ENCODE assay signal across 27 cellular contexts in genomic region chr7:132189881-132190280, GRCh38.
"Had no signal": no experiment of that assay in that cellular context is flagged by ENCODE, and none has a peak within 500 bp of the region (broad histone marks: within the 10 kb centered on the region; RNA-seq: fewer than 3 reads in every experiment).

No MANE protein-coding gene starts in this region.

- H3K4me1 Mint-ChIP-seq: natural killer cell; nephron; stimulated activated effector memory CD8-positive, alpha-beta T cell treated with anti-CD3 and anti-CD28 coated beads, Interleukin-12 subunit alpha, Interleukin-12 subunit beta, amount 100 ng/mL, for 72 hours; stimulated activated naive B cell treated with anti-CD40 and anti-IgM and Interleukin-4, amounts not matched to agents 10 μg/mL and 1 μg/mL and 100 μg/mL, for 72 hours had no signal

- H3K4me3 Mint-ChIP-seq: natural killer cell; nephron; neural progenitor cell; stimulated activated effector memory CD8-positive, alpha-beta T cell treated with anti-CD3 and anti-CD28 coated beads, Interleukin-12 subunit alpha, Interleukin-12 subunit beta, amount 100 ng/mL, for 72 hours; stimulated activated naive B cell treated with anti-CD40 and anti-IgM and Interleukin-4, amounts not matched to agents 10 μg/mL and 1 μg/mL and 100 μg/mL, for 72 hours; stimulated activated naive CD8-positive, alpha-beta T cell treated with anti-CD3 and anti-CD28 coated beads, Interleukin-15, Interleukin-2, amounts not matched to agents 100 ng/mL and 50 ng/mL, for 24 hours had no signal

- H3K27me3 ChIP-seq: neural progenitor cell, ovary, right lobe of liver, sigmoid colon, stomach, thyroid gland, tibial nerve, upper lobe of left lung, vagina had no signal

- H3K4me3 ChIP-seq: neural progenitor cell, ovary, prostate gland, right lobe of liver, sigmoid colon, stomach, thoracic aorta, thyroid gland, tibial nerve, upper lobe of left lung, vagina had no signal

- H3K9ac ChIP-seq: neural progenitor cell, parathyroid adenoma had no signal

- ATAC-seq: natural killer cell; right cardiac atrium; right lobe of liver; stimulated activated effector memory CD8-positive, alpha-beta T cell treated with anti-CD3 and anti-CD28 coated beads, Interleukin-12 subunit alpha, Interleukin-12 subunit beta, amount 100 ng/mL, for 72 hours; stimulated activated naive B cell treated with anti-CD40 and anti-IgM and Interleukin-4, amounts not matched to agents 10 μg/mL and 1 μg/mL and 100 μg/mL, for 72 hours had no signal

- FAIRE-seq: small intestine, urothelium cell line had no signal

- H3K4me1 ChIP-seq: parathyroid adenoma, prostate gland, right lobe of liver, sigmoid colon, stomach, thyroid gland, tibial nerve, upper lobe of left lung, vagina had no signal

- DNase-seq: natural killer cell; occipital lobe; ovary; right cardiac atrium; right lobe of liver; sigmoid colon; small intestine; stimulated activated CD4-positive, alpha-beta T cell treated with anti-CD3 and anti-CD28 coated beads, Interleukin-15, amount 100 ng/mL, for 24 hours; stimulated activated CD4-positive, alpha-beta T cell treated with anti-CD3 and anti-CD28 coated beads, Interleukin-2, amount 100 ng/mL, for 24 hours; stimulated activated CD4-positive, alpha-beta T cell treated with anti-CD3 and anti-CD28 coated beads, Interleukin-2, amount 100 ng/mL, for 48 hours; stimulated activated CD4-positive, alpha-beta T cell treated with anti-CD3 and anti-CD28 coated beads, Interleukin-4, amount 100 ng/mL, for 24 hours; stimulated activated naive B cell treated with anti-CD40 and anti-IgM and Interleukin-4, amounts not matched to agents 10 μg/mL and 1 μg/mL and 100 μg/mL, for 72 hours; stimulated activated naive CD4-positive, alpha-beta T cell treated with Interleukin-2 at 50 U/mL for 16 hours; stomach; thyroid gland; trophoblast cell; upper lobe of left lung had no signal

- H3K36me3 ChIP-seq: neural progenitor cell, ovary, prostate gland, right lobe of liver, sigmoid colon, thyroid gland, upper lobe of left lung, vagina had no signal

- H3K36me3 Mint-ChIP-seq: stimulated activated effector memory CD8-positive, alpha-beta T cell treated with anti-CD3 and anti-CD28 coated beads, Interleukin-12 subunit alpha, Interleukin-12 subunit beta, amount 100 ng/mL, for 72 hours had no signal

- H3K4me2 ChIP-seq: neural progenitor cell had no signal

- H3K27ac Mint-ChIP-seq: natural killer cell; nephron; neural progenitor cell; stimulated activated effector memory CD8-positive, alpha-beta T cell treated with anti-CD3 and anti-CD28 coated beads, Interleukin-12 subunit alpha, Interleukin-12 subunit beta, amount 100 ng/mL, for 72 hours; stimulated activated naive B cell treated with anti-CD40 and anti-IgM and Interleukin-4, amounts not matched to agents 10 μg/mL and 1 μg/mL and 100 μg/mL, for 72 hours; stimulated activated naive CD8-positive, alpha-beta T cell treated with anti-CD3 and anti-CD28 coated beads, Interleukin-15, Interleukin-2, amounts not matched to agents 100 ng/mL and 50 ng/mL, for 24 hours had no signal

- H3K27me3 Mint-ChIP-seq: stimulated activated naive B cell treated with anti-CD40 and anti-IgM and Interleukin-4, amounts not matched to agents 10 μg/mL and 1 μg/mL and 100 μg/mL, for 72 hours; stimulated activated naive CD8-positive, alpha-beta T cell treated with anti-CD3 and anti-CD28 coated beads, Interleukin-15, Interleukin-2, amounts not matched to agents 100 ng/mL and 50 ng/mL, for 24 hours had no signal

- H2AFZ ChIP-seq: neural progenitor cell, parathyroid adenoma had no signal

- H3K79me2 ChIP-seq: parathyroid adenoma had no signal

- H3K27ac ChIP-seq: ovary, parathyroid adenoma, prostate gland, right lobe of liver, sigmoid colon, stomach, thoracic aorta, thyroid gland, tibial nerve, upper lobe of left lung, vagina had no signal

- H3K9me3 ChIP-seq: ovary, prostate gland, right lobe of liver, thyroid gland had no signal
